7 cellular contexts compared by ENCODE assay signal in the genomic region with DNA sequence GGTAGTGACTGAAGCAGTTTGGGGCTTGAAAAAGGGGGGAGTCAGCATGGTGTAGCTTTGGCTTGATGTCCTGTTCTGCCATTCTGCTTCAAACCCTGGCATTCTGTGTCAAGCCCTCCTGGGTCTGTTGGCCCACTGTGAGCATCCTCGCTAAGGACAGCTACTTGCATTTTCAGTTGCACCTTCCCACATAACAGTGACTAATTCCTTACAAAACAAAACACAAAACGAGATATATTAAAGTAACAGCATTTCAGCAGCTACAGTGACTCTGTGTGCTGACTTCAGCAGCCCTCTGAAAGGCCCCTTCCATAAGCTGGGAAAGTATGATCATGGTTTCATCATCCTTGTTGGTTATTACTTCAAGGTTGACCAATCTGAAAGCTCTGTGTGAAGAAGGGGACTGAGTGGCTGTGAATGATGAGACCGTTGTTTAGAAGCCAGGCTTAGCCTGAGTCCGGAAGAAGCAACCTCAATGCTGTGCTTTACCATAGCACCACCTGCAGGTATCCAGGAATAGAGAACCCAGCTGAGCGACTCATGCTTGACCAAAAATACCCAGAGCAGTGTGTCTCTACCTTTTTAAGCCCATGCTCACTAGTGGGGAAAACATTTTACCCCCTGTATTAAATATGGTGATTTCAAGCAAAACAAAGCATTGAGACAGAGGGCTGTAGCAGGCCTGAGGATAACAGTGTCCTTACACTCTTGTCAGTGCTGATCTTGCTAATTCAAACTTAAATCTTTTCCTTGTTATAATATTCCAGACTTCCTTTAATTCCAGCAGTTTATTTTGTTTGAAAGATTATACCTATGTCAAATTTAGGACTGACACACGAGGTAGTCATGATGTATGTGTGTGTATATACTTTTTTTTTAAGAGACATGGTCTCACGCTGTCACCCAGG. TPM values are rescaled to one million over a fixed set of nuclear protein-coding genes. Genes with fewer than 3 reads are reported as not detected.
DNase-seq lines count a peak whose midpoint lies in the region; ATAC-seq, FAIRE-seq and TF ChIP-seq lines count a peak whose summit lies in the region.

No MANE protein-coding gene starts in this region.

- H3K27ac ChIP-seq in GM12878 (ENCODE audit: control insufficient read depth, insufficient read depth): peak overlapping the region; percentile 40; the same call in 1 of the 2 replicates

- TF ChIP-seq CTCF in GM12878 (IDR thresholded peaks at IDR 0.05 in 2 of 3, conservative IDR thresholded peaks at IDR 0.05 in 1 of 3; ENCODE audit: control insufficient read depth in 2 of 3, extremely low read depth in 1 of 3, insufficient read depth in 1 of 3, low read depth in 3 of 3, low read length in 3 of 3): peak; percentile 66 to 77 (median 70); a peak in 5 of 6 replicates

- POLR2A ChIA-PET in GM12878 (lab: Charles Lee): interaction anchor here (0.6 to 4.2 kb wide), 5 partner anchors 27 to 208 kb away, joined by 3 to 26 read pairs (median 4); a partner anchor contains a TSS

- no peak for TF ChIP-seq EP300 in GM12878 (IDR thresholded peaks at IDR 0.05; ENCODE audit: borderline replicate concordance in 1 of 2, control insufficient read depth in 1 of 2, low read depth in 2 of 2, low read length in 2 of 2)

- no peak overlapping the region for H3K4me3 ChIP-seq in GM12878

- DNase-seq in ELF-1 (ENCODE audit: low read depth, low spot score): peak; percentile 45
- peak; percentile 44 for DNase-seq in RCC 7860 (ENCODE audit: low spot score)
- DNase-seq in GM12878 (ENCODE audit: low read depth, low spot score): peak; percentile 42
- DNase-seq in iPS DF 4.7 (ENCODE audit: extremely low read depth, low spot score): peak; percentile 28
- peak; percentile 30 for DNase-seq in stimulated activated CD4-positive, alpha-beta T cell treated with anti-CD3 and anti-CD28 coated beads, Interleukin-1b, Interleukin-23, amount 100 ng/mL, for 48 hours

- RAD21 ChIA-PET in GM12878 (lab: Charles Lee; ENCODE audit: unreplicated experiment): interaction anchor here (0.6 to 5.1 kb wide), 14 partner anchors 23 to 547 kb away, joined by 3 to 108 read pairs (median 3); a partner anchor contains a TSS

- no peaks in the 10 kb centered on the region for H4K20me1 ChIP-seq in GM12878 (ENCODE audit: control insufficient read depth, insufficient read depth)

- peaks cover 9% of the 10 kb centered on the region; the same call in 1 of the 2 replicates for H3K4me1 ChIP-seq in GM12878 (ENCODE audit: control insufficient read depth, insufficient read depth, low read length)

- whole genome bisulfite sequencing in GM12878 (ENCODE audit: insufficient coverage, insufficient replicate concordance, low lambda C conversion rate, missing lambda C conversion rate): 16% methylated on average over 7 of the region's 7 CpGs

- no peak overlapping the region for H3K9ac ChIP-seq in GM12878 (ENCODE audit: control insufficient read depth, insufficient read depth, low read length)

- FAIRE-seq in RCC 7860 (lab: Jason Lieb, UNC) (no peak), GM12878 (lab: Jason Lieb, UNC) (peak; percentile 73)

- SMC1A ChIA-PET in GM12878 (lab: Charles Lee; ENCODE audit: uncharacterized antibody, unreplicated experiment): interaction anchor here (0.6 to 4.5 kb wide), 17 partner anchors 8 to 428 kb away, joined by 3 to 52 read pairs (median 4); a partner anchor contains a TSS

- no peak overlapping the region for H3K4me2 ChIP-seq in GM12878 (ENCODE audit: control insufficient read depth, insufficient read depth)

- peaks cover 36 to 48% of the 10 kb centered on the region in 2 experiments for H3K36me3 ChIP-seq in GM12878 (ENCODE audit: control insufficient read depth in 2 of 2, insufficient read depth in 2 of 2, low read length in 1 of 2)

- ATAC-seq in GM19397 (IDR thresholded peaks at IDR 0.05; ENCODE audit: unreplicated experiment) (peak; percentile 91), HG03354 (IDR thresholded peaks at IDR 0.05; ENCODE audit: poor library complexity, severe bottlenecking, unreplicated experiment) (peak; percentile 95), GM12878 (peak; percentile 91)

- peak overlapping the region; percentile 35 for H2AFZ ChIP-seq in GM12878 (ENCODE audit: control insufficient read depth, low read depth, low read length)

- CTCF ChIA-PET in GM12878 (lab: Yijun Ruan, JAX): interaction anchor here (0.7 to 3.6 kb wide), 20 partner anchors 9 to 429 kb away, joined by 3 to 86 read pairs (median 4); a partner anchor contains a TSS

- no peak for TF ChIP-seq POLR2A in GM12878 (IDR thresholded peaks at IDR 0.05; ENCODE audit: low read depth, low read length)

- in situ Hi-C loops in GM12878 (cut with MboI): no loop called here

- no peaks in the 10 kb centered on the region for H3K79me2 ChIP-seq in GM12878 (ENCODE audit: control insufficient read depth, insufficient read depth, low read length)

- no peaks in the 10 kb centered on the region for H3K27me3 ChIP-seq in GM12878 (replicated peaks in 1 of 2; ENCODE audit: control insufficient read depth in 2 of 2, insufficient read depth in 2 of 2, low read length in 1 of 2)

- no TSS peak for BruUV-seq in GM12878 (replicated peaks; lab: Mats Ljungman, UMichigan)

- peak; percentile 80 for TF ChIP-seq RAD21 in GM12878 (IDR thresholded peaks at IDR 0.05; ENCODE audit: insufficient read depth, low read depth, low read length)

- intact Hi-C loops in GM12878 (cut with micrococcal nuclease; ENCODE audit: unreplicated experiment): loop anchor here (1.0 kb wide), 1 partner anchor 171 kb away; no protein-coding TSS in a partner anchor

- H3K9me3 ChIP-seq in GM12878 (replicated peaks; ENCODE audit: control insufficient read depth, insufficient read depth, low read length): no peaks in the 10 kb centered on the region

TF ChIP-seq in GM12878, 131 proteins besides CTCF, POLR2A, EP300 and RAD21 (continues in another document):
- TF ChIP-seq, protein P1, sequence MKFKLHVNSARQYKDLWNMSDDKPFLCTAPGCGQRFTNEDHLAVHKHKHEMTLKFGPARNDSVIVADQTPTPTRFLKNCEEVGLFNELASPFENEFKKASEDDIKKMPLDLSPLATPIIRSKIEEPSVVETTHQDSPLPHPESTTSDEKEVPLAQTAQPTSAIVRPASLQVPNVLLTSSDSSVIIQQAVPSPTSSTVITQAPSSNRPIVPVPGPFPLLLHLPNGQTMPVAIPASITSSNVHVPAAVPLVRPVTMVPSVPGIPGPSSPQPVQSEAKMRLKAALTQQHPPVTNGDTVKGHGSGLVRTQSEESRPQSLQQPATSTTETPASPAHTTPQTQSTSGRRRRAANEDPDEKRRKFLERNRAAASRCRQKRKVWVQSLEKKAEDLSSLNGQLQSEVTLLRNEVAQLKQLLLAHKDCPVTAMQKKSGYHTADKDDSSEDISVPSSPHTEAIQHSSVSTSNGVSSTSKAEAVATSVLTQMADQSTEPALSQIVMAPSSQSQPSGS (IDR thresholded peaks at IDR 0.05; ENCODE audit: low read length): peak; percentile 45; the same call in 1 of the 2 replicates
- TF ChIP-seq RUNX3 (IDR thresholded peaks at IDR 0.05; ENCODE audit: low read length) (peak; percentile 35; the same call in 1 of the 2 replicates), SMC3 (IDR thresholded peaks at IDR 0.05; ENCODE audit: borderline replicate concordance, low read length) (peak; percentile 73), YY1 (IDR thresholded peaks at IDR 0.05; ENCODE audit: low read depth, low read length) (no peak), POLR2AphosphoS2 (IDR thresholded peaks at IDR 0.05; ENCODE audit: low read depth, low read length) (peak; percentile 34; the same call in 1 of the 2 replicates)
- TF ChIP-seq, protein P2, sequence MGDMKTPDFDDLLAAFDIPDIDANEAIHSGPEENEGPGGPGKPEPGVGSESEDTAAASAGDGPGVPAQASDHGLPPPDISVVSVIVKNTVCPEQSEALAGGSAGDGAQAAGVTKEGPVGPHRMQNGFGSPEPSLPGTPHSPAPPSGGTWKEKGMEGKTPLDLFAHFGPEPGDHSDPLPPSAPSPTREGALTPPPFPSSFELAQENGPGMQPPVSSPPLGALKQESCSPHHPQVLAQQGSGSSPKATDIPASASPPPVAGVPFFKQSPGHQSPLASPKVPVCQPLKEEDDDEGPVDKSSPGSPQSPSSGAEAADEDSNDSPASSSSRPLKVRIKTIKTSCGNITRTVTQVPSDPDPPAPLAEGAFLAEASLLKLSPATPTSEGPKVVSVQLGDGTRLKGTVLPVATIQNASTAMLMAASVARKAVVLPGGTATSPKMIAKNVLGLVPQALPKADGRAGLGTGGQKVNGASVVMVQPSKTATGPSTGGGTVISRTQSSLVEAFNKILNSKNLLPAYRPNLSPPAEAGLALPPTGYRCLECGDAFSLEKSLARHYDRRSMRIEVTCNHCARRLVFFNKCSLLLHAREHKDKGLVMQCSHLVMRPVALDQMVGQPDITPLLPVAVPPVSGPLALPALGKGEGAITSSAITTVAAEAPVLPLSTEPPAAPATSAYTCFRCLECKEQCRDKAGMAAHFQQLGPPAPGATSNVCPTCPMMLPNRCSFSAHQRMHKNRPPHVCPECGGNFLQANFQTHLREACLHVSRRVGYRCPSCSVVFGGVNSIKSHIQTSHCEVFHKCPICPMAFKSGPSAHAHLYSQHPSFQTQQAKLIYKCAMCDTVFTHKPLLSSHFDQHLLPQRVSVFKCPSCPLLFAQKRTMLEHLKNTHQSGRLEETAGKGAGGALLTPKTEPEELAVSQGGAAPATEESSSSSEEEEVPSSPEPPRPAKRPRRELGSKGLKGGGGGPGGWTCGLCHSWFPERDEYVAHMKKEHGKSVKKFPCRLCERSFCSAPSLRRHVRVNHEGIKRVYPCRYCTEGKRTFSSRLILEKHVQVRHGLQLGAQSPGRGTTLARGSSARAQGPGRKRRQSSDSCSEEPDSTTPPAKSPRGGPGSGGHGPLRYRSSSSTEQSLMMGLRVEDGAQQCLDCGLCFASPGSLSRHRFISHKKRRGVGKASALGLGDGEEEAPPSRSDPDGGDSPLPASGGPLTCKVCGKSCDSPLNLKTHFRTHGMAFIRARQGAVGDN (IDR thresholded peaks at IDR 0.05): no peak

RNA-seq across cellular contexts. Expression of a gene that starts 42.6 kb away (rescaled TPM):
- 68.4 and 68.6 TPM in 2 replicates for total RNA-seq in GM12878 (2013; cell fraction: nucleolus; rRNA removed)
- total RNA-seq in GM12878 (2014; rRNA removed) (1.3 and 1.9 TPM in 2 replicates), GM12878 (2014; rRNA removed; fragmentation: Illumina TruSeq; extraction: Trizol) (1.5 TPM in 2 replicates), GM12878 (2021) (0.72 and 0.80 TPM in 2 replicates)
- 0.16 TPM for polyA plus RNA-seq in GM12878 (2011; ENCODE audit: low read depth)
- polyA plus RNA-seq in GM12878 (2011; rRNA removed) (2.8 and 5.5 TPM in 2 replicates), GM12878 (2014; fragmentation: Illumina TruSeq; extraction: Trizol) (0.74 and 0.78 TPM in 2 replicates), GM12878 (2014; fragmentation: Nextera tagmentation; extraction: Ambion mirVana) (under 1 TPM; 0.42 to 0.58 TPM), GM12878 (2014; rRNA removed) (0.32 and 1.4 TPM in 2 replicates), GM12878 (2016; fragmentation: Nextera tagmentation; extraction: Ambion mirVana) (under 1 TPM; 0.54 to 0.79 TPM)
- 0.54 and 0.60 TPM in 2 replicates for polyA plus RNA-seq in GM12878 (2011; cell fraction: cytosol; rRNA removed)
- 4.7 and 6.6 TPM in 2 replicates for polyA plus RNA-seq in GM12878 (2011; cell fraction: nucleus; rRNA removed)
- polyA plus RNA-seq in GM12878 (2012): 0.58 and 1.2 TPM in 2 replicates
- 2.2 and 2.9 TPM in 2 replicates for polyA minus RNA-seq in GM12878 (2011; rRNA and poly(A)+ RNA removed)
- polyA minus RNA-seq in GM12878 (2011; cell fraction: cytosol; rRNA and poly(A)+ RNA removed): 0.52 and 0.80 TPM in 2 replicates
- 7.5 and 8.0 TPM in 2 replicates for polyA minus RNA-seq in GM12878 (2011; cell fraction: nucleus; rRNA and poly(A)+ RNA removed)
